In genomic region chr17:49359990-49360795, GRCh38 we compare ENCODE assay signal across 8 cellular contexts. TPM values are rescaled to one million over a fixed set of nuclear protein-coding genes. Genes with fewer than 3 reads are reported as not detected.
DNase-seq lines count a peak whose midpoint lies in the region; ATAC-seq, FAIRE-seq and TF ChIP-seq lines count a peak whose summit lies in the region.

No MANE protein-coding gene starts in this region.

- H3K4me1 ChIP-seq in HEK293 (ENCODE audit: control insufficient read depth, insufficient read depth, low read length) (peaks cover 38% of the 10 kb centered on the region), astrocyte (ENCODE audit: insufficient read depth, low read length) (peaks cover 10% of the 10 kb centered on the region), lung (ENCODE audit: control insufficient read depth in 2 of 2, insufficient read depth in 2 of 2, low read length in 2 of 2) (peaks cover 7 to 9% of the 10 kb centered on the region in 2 donors), urinary bladder (ENCODE audit: insufficient read depth) (no peaks in the 10 kb centered on the region)

- H3K9me3 ChIP-seq in HEK293 (ENCODE audit: control insufficient read depth, insufficient read depth, low read depth, low read length) (no peaks in the 10 kb centered on the region), astrocyte (ENCODE audit: insufficient read depth, low read depth, low read length) (no peaks in the 10 kb centered on the region), lung (ENCODE audit: control insufficient read depth in 2 of 2, insufficient read depth in 1 of 2, low read length in 1 of 2) (no peaks in the 10 kb centered on the region)

- peaks cover 58% of the 10 kb centered on the region for H3K79me2 ChIP-seq in astrocyte (ENCODE audit: insufficient read depth, low read length)

- POLR2A ChIA-PET in HEK293 (lab: Yijun Ruan, JAX): interaction anchor here (0.6 kb wide), 1 partner anchor 420 kb away, joined by 4 read pairs; no protein-coding TSS in a partner anchor

- peak overlapping the region; percentile 92 for H3K4me2 ChIP-seq in astrocyte (ENCODE audit: low read length)

- no peaks in the 10 kb centered on the region for H3K36me3 Mint-ChIP-seq in astrocyte (ENCODE audit: low read depth, unreplicated experiment)

- 9 to 11% methylated on average over 8 of the region's 8 CpGs for WGBS in lung, 2 donors
- WGBS in urinary bladder: 15% methylated on average over 8 of the region's 8 CpGs

- TF ChIP-seq CTCF in 22Rv1 (IDR thresholded peaks at IDR 0.05) (no peak), HEK293 (tag by site-specific recombination; IDR thresholded peaks at IDR 0.05) (no peak), astrocyte (IDR thresholded peaks at IDR 0.05; ENCODE audit: insufficient read depth, low read depth, low read length) (no peak), lung (IDR thresholded peaks at IDR 0.05; ENCODE audit: control extremely low read depth, extremely low read depth) (no peak), D721Med (IDR thresholded peaks at IDR 0.05; ENCODE audit: insufficient read depth, missing control alignments) (no peak)

- FAIRE-seq in astrocyte (lab: Jason Lieb, UNC): no peak
- FAIRE-seq in D721Med (lab: Jason Lieb, UNC): no peak

- H4K20me1 ChIP-seq in astrocyte (ENCODE audit: insufficient read depth, low read length): peaks cover 52% of the 10 kb centered on the region

- no peaks in the 10 kb centered on the region; a peak in 1 of 3 replicates for H3K36me3 ChIP-seq in HEK293 (ENCODE audit: control insufficient read depth in 2 of 2, insufficient read depth in 1 of 2, low read length in 2 of 2)
- no peaks in the 10 kb centered on the region for H3K36me3 ChIP-seq in astrocyte (ENCODE audit: insufficient read depth, low read length)
- no peaks in the 10 kb centered on the region for H3K36me3 ChIP-seq in lung (ENCODE audit: control insufficient read depth in 2 of 2, insufficient read depth in 2 of 2, low read length in 2 of 2)
- no peaks in the 10 kb centered on the region for H3K36me3 ChIP-seq in urinary bladder (ENCODE audit: insufficient read depth)

- peak overlapping the region; percentile 95 for H3K27ac Mint-ChIP-seq in astrocyte (ENCODE audit: unreplicated experiment)

- intact Hi-C loops in sciatic nerve (cut with DNase I): no loop called here

- peaks cover 33% of the 10 kb centered on the region for H3K4me1 Mint-ChIP-seq in astrocyte (ENCODE audit: low read depth, unreplicated experiment)

- peak overlapping the region; percentile 94; the same call in 1 of the 2 replicates for H3K27ac ChIP-seq in 22Rv1
- H3K27ac ChIP-seq in HEK293 (ENCODE audit: extremely low read depth, low read depth, low read length): no peak overlapping the region
- H3K27ac ChIP-seq in astrocyte (ENCODE audit: low read depth, low read length): no peak overlapping the region
- peak overlapping the region in 1 of 2 donors; percentile 65 for H3K27ac ChIP-seq in lung (ENCODE audit: low read depth in 1 of 2, low read length in 1 of 2)
- no peak overlapping the region for H3K27ac ChIP-seq in urinary bladder (ENCODE audit: low read depth)

- no peaks in the 10 kb centered on the region for H3K9me3 Mint-ChIP-seq in astrocyte (ENCODE audit: unreplicated experiment)

- CTCF ChIA-PET in HEK293 (lab: Yijun Ruan, JAX): interaction anchor here (0.6 to 11.1 kb wide), 7 partner anchors 8 to 197 kb away, joined by 3 to 91 read pairs (median 5); no protein-coding TSS in a partner anchor

- peak overlapping the region; percentile 97 for H3K4me3 Mint-ChIP-seq in astrocyte (ENCODE audit: unreplicated experiment)

- H3K9ac ChIP-seq in astrocyte (ENCODE audit: low read length): peak overlapping the region; percentile 91

- H2AFZ ChIP-seq in astrocyte (ENCODE audit: low read depth, low read length): peak overlapping the region; percentile 42

- ATAC-seq in lung (ENCODE audit: insufficient read depth, low FRiP score) (no peak), sciatic nerve (no peak)

- no peak for DNase-seq in astrocyte (ENCODE audit: low read depth)
- no peak for DNase-seq in lung (ENCODE audit: low spot score)
- DNase-seq in D721Med (ENCODE audit: insufficient read length, low spot score): no peak
- DNase-seq in sciatic nerve (ENCODE audit: low spot score): no peak
- DNase-seq in cerebellar nuclear complex (lab: John Stamatoyannopoulos, UW): no peak

- no peaks in the 10 kb centered on the region for H3K27me3 Mint-ChIP-seq in astrocyte (ENCODE audit: low read depth, unreplicated experiment)

- H3K27me3 ChIP-seq in astrocyte (ENCODE audit: insufficient read depth, low read length): no peaks in the 10 kb centered on the region
- no peaks in the 10 kb centered on the region for H3K27me3 ChIP-seq in lung (ENCODE audit: control insufficient read depth, insufficient read depth)

- H3K4me3 ChIP-seq in HEK293 (ENCODE audit: low read depth, low read length) (peak overlapping the region; percentile 94), astrocyte (ENCODE audit: insufficient read depth, low read depth, low read length) (peak overlapping the region; percentile 77), lung (peak overlapping the region; percentile 89), urinary bladder (ENCODE audit: low read depth, low read length) (peak overlapping the region; percentile 97)

TF ChIP-seq in HEK293, 187 proteins besides CTCF, POLR2A, EP300 and RAD21:
- TF ChIP-seq ZBTB48 (tag by site-specific recombination; IDR thresholded peaks at IDR 0.05) (peak; percentile 62), IKZF3 (tag by site-specific recombination; IDR thresholded peaks at IDR 0.05) (no peak), PRDM1 (tag by site-specific recombination; IDR thresholded peaks at IDR 0.05) (peak; percentile 91), ZNF629 (tag by site-specific recombination; IDR thresholded peaks at IDR 0.05) (no peak), ZBTB20 (tag by site-specific recombination; IDR thresholded peaks at IDR 0.05) (peak; percentile 76), ZNF404 (tag by site-specific recombination; IDR thresholded peaks at IDR 0.05) (no peak), ZNF843 (tag by site-specific recombination; IDR thresholded peaks at IDR 0.05) (no peak)

RNA-seq across cellular contexts. Expression of gene ZNF652, which starts 1.9 kb away (rescaled TPM):
- total RNA-seq in astrocyte (24.3 and 26.8 TPM in 2 replicates), lung (10 to 100 TPM; 37.7 to 48.9 TPM), urinary bladder (47.5 TPM), sciatic nerve (60.9 TPM)
- polyA plus RNA-seq in lung (10 to 100 TPM in 1 of 2 donors, 1 to 10 TPM in 1; 6.8 to 37.9 TPM), urinary bladder (12.8 TPM)

RNA-seq across cellular contexts. Expression of gene PHB1, which starts 54.5 kb away (rescaled TPM):
- total RNA-seq in astrocyte: 211 and 227 TPM in 2 replicates
- total RNA-seq in lung: 100 to 1,000 TPM in 1 of 2 donors, 10 to 100 TPM in 1; 51.2 to 152 TPM
- 100 to 1,000 TPM; 103 to 209 TPM for polyA plus RNA-seq in lung
- 56.5 TPM for total RNA-seq in urinary bladder
- 159 TPM for polyA plus RNA-seq in urinary bladder
- 93.5 TPM for total RNA-seq in sciatic nerve
